18 cellular contexts compared by ENCODE assay signal in the genomic region with DNA sequence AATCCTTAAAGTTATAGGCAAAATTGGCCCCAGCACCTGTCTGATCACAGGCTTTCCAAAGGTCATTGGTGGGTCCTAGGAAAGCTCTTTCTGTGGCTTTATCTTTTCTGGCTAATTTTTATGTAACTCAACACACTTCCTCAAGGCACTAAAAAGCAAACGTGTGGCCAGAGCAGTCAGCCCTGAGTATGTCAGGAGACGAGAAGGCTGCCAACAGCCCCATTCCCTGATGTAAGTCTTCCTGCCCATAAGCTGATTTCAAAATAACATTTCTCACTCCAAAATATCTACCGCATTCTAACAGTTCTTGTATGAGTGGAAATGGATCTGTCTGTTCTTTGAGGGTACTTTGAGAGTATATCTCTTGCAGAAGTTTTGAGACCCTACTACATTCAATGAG. TPM values are rescaled to one million over a fixed set of nuclear protein-coding genes. Genes with fewer than 3 reads are reported as not detected.
DNase-seq lines count a peak whose midpoint lies in the region; ATAC-seq and TF ChIP-seq lines count a peak whose summit lies in the region.
"Had no signal": no experiment of that assay in that cellular context is flagged by ENCODE, and none has a peak within 500 bp of the region (broad histone marks: within the 10 kb centered on the region; RNA-seq: fewer than 3 reads in every experiment).

No MANE protein-coding gene starts in this region.

- in situ Hi-C loops in transverse colon (cut with MboI; ENCODE audit: low pct_ligation_motif_present in 1 of 4, low pct_unique_long_range_greater_than_20kb in 1 of 4, low sequenced_read_pairs in 3 of 4) = no loop called here

- H3K27ac ChIP-seq in right cardiac atrium (ENCODE audit: low read length) (no peak overlapping the region), transverse colon (no peak overlapping the region), H9 (ENCODE audit: insufficient read length, low read depth, low read length) (no peak overlapping the region)

- no peaks in the 10 kb centered on the region for H3K9me3 ChIP-seq in right cardiac atrium (ENCODE audit: control insufficient read depth, low read length)
- H3K9me3 ChIP-seq in transverse colon = no peaks in the 10 kb centered on the region
- peaks cover 30% of the 10 kb centered on the region for H3K9me3 ChIP-seq in H9 (ENCODE audit: control insufficient read depth, low read depth, low read length)

- no peak overlapping the region for H3K4ac ChIP-seq in H9 (ENCODE audit: low read depth, low read length)

- H2BK20ac ChIP-seq in H9 (ENCODE audit: low read depth, low read length, poor library complexity, severe bottlenecking) = no peak overlapping the region

- H3K4me3 Mint-ChIP-seq in H9 (no peak overlapping the region), chondrocyte (ENCODE audit: unreplicated experiment) (no peak overlapping the region)
- H3K4me3 Mint-ChIP-seq: CD4-positive, alpha-beta T cell; IgD-negative memory B cell had no signal

- no peak overlapping the region for H2BK15ac ChIP-seq in H9 (ENCODE audit: low read depth, low read length)

- H3K14ac ChIP-seq in H9 (ENCODE audit: insufficient read depth, low read length) = no peak overlapping the region

- H3K79me1 ChIP-seq in H9 (ENCODE audit: insufficient read depth, low read depth, low read length, poor library complexity, severe bottlenecking) = no peaks in the 10 kb centered on the region

- no peak overlapping the region for H3K4me3 ChIP-seq in right cardiac atrium (ENCODE audit: low read length)
- H3K4me3 ChIP-seq in fibroblast of the aortic adventitia (ENCODE audit: low read depth, low read length) = no peak overlapping the region
- H3K4me3 ChIP-seq in transverse colon = no peak overlapping the region

- H3K4me1 Mint-ChIP-seq in H9 (no peaks in the 10 kb centered on the region), chondrocyte (ENCODE audit: low read depth) (peaks cover 5% of the 10 kb centered on the region)

- H3K9me3 Mint-ChIP-seq in H9 (peaks cover 50 to 59% of the 10 kb centered on the region in 2 experiments), chondrocyte (ENCODE audit: low read depth) (peaks cover 17% of the 10 kb centered on the region)
- H3K9me3 Mint-ChIP-seq: CD4-positive, alpha-beta T cell had no signal

- no peak overlapping the region for H3T11ph ChIP-seq in H9 (ENCODE audit: low read length)

- H2BK120ac ChIP-seq in H9 (ENCODE audit: low read depth, low read length, poor library complexity, severe bottlenecking) = no peak overlapping the region

- H3K36me3 Mint-ChIP-seq in H9 (ENCODE audit: insufficient read depth in 1 of 3, low read depth in 3 of 3) = peaks cover 8 to 12% (median 11%) of the 10 kb centered on the region in 3 experiments
- peaks cover 5% of the 10 kb centered on the region for H3K36me3 Mint-ChIP-seq in chondrocyte (ENCODE audit: low read depth)
- H3K36me3 Mint-ChIP-seq: IgD-negative memory B cell had no signal

- no peak overlapping the region for H2AK5ac ChIP-seq in H9 (ENCODE audit: insufficient read length, low read length)

- TF ChIP-seq POLR2A in transverse colon (IDR thresholded peaks at IDR 0.05) = no peak

- no peaks in the 10 kb centered on the region; the same call in 1 of the 2 replicates for H3K27me3 Mint-ChIP-seq in H9 (ENCODE audit: low read depth)
- H3K27me3 Mint-ChIP-seq in chondrocyte (ENCODE audit: low read depth) = no peaks in the 10 kb centered on the region
- H3K27me3 Mint-ChIP-seq: CD4-positive, alpha-beta T cell; IgD-negative memory B cell had no signal

- H2AFZ ChIP-seq in H9 (ENCODE audit: low read length) = no peak overlapping the region

- no peak for TF ChIP-seq EP300 in transverse colon (IDR thresholded peaks at IDR 0.05; ENCODE audit: low read depth)

- no peaks in the 10 kb centered on the region for H3K23me2 ChIP-seq in H9 (ENCODE audit: insufficient read length, low read depth, low read length, poor library complexity, severe bottlenecking)

- no peak overlapping the region for H3K18ac ChIP-seq in H9 (ENCODE audit: insufficient read length, low read depth, low read length)

- H3K27me3 ChIP-seq in right cardiac atrium (ENCODE audit: control insufficient read depth, insufficient read depth) = no peaks in the 10 kb centered on the region
- H3K27me3 ChIP-seq in transverse colon = no peaks in the 10 kb centered on the region
- no peaks in the 10 kb centered on the region for H3K27me3 ChIP-seq in H9 (ENCODE audit: insufficient read depth, low read length)

- intact Hi-C loops in right cardiac atrium (cut with DNase I) = no loop called here
- intact Hi-C loops in Right ventricle myocardium inferior (cut with DNase I) = no loop called here
- intact Hi-C loops in transverse colon (cut with DNase I; ENCODE audit: low total_unique reads) = no loop called here

- no peak overlapping the region for H4K5ac ChIP-seq in H9 (ENCODE audit: insufficient read length, low read depth, low read length)

- no peak overlapping the region for H4K91ac ChIP-seq in H9 (ENCODE audit: insufficient read length, low read depth, low read length)

- H3K36me3 ChIP-seq in transverse colon = no peaks in the 10 kb centered on the region

- H3K9ac ChIP-seq in H9 (ENCODE audit: extremely low read depth, insufficient read length, low read length) = no peak overlapping the region

- no peak overlapping the region for H3K56ac ChIP-seq in H9 (ENCODE audit: insufficient read length, low read depth, low read length)

- TF ChIP-seq CTCF in fibroblast of the aortic adventitia (IDR thresholded peaks at IDR 0.05; ENCODE audit: insufficient read depth, low read length) = no peak
- TF ChIP-seq CTCF in transverse colon (IDR thresholded peaks at IDR 0.05) = no peak
- TF ChIP-seq CTCF in H9 (conservative IDR thresholded peaks at IDR 0.05) = no peak
- no peak for TF ChIP-seq CTCF in chondrocyte (IDR thresholded peaks at IDR 0.05)

- no peak overlapping the region for H4K8ac ChIP-seq in H9 (replicated peaks; ENCODE audit: insufficient read length, low read depth, low read length)

- no peak overlapping the region for H2BK12ac ChIP-seq in H9 (ENCODE audit: insufficient read length, low read depth, low read length)

- WGBS in right cardiac atrium = 40% methylated on average over 3 of the region's 3 CpGs
- 60% methylated on average over 3 of the region's 3 CpGs; no CpG with 5 or more reads in 1 of the 2 donors for WGBS in transverse colon (ENCODE audit: low coverage in 1 of 2), 2 donors
- WGBS in H9 (ENCODE audit: extremely low coverage, insufficient read length, low lambda C conversion rate) = no CpG with 5 or more reads among the region's 3 CpGs

- no peak overlapping the region for H2BK5ac ChIP-seq in H9 (ENCODE audit: insufficient read length, low read length)

- ATAC-seq in right cardiac atrium (no peak), Right ventricle myocardium inferior (no peak)

- DNase-seq in right cardiac atrium = peak in 2 of 3 donors; percentile 42 to 50
- no peak for DNase-seq in Right ventricle myocardium inferior (ENCODE audit: missing footprints)
- peak; percentile 8 for DNase-seq in UCSD-AML1 (lab: John Stamatoyannopoulos, UW; ENCODE audit: unreplicated experiment)
- DNase-seq in fibroblast of the aortic adventitia (ENCODE audit: low read depth) = peak; percentile 69
- DNase-seq in transverse colon = no peak
- DNase-seq in mesenteric fat pad (ENCODE audit: low spot score) = no peak
- no peak for DNase-seq in H9
- DNase-seq in chondrocyte (ENCODE audit: low spot score) = no peak
- DNase-seq: CD4-positive, alpha-beta T cell; COR-L47; DMS 273 treated with DMSO at 0.1 percent for 48 hours; DMS79 treated with DMSO at 0.1 percent for 48 hours; NCI-H1417 treated with DMSO at 0.1 percent for 48 hours; NCI-H187; NCI-H446 treated with DMSO at 0.1 percent for 48 hours; NCI-H526 treated with DMSO at 0.1 percent for 48 hours; SHP77 had no signal

- H3K27ac Mint-ChIP-seq in H9 (no peak overlapping the region; a peak in 1 of 7 replicates), chondrocyte (ENCODE audit: unreplicated experiment) (no peak overlapping the region)
- H3K27ac Mint-ChIP-seq: CD4-positive, alpha-beta T cell; IgD-negative memory B cell had no signal

- no peaks in the 10 kb centered on the region for H3K4me1 ChIP-seq in right cardiac atrium (ENCODE audit: control insufficient read depth, insufficient read depth, low read length)
- no peaks in the 10 kb centered on the region for H3K4me1 ChIP-seq in transverse colon
- H3K4me1 ChIP-seq in H9 (ENCODE audit: insufficient read depth, low read length) = no peaks in the 10 kb centered on the region

- no peak overlapping the region for H3K4me2 ChIP-seq in H9 (ENCODE audit: insufficient read depth, insufficient read length, low read length)

- no peaks in the 10 kb centered on the region for H3K79me2 ChIP-seq in H9 (ENCODE audit: insufficient read depth, low read length)

- H3K23ac ChIP-seq in H9 (ENCODE audit: insufficient read length, low read depth, low read length) = no peak overlapping the region

- no peaks in the 10 kb centered on the region for H4K20me1 ChIP-seq in H9 (ENCODE audit: control insufficient read depth, insufficient read depth, insufficient read length)

RNA-seq across cellular contexts. Expression of a gene that starts 25.5 kb away (rescaled TPM):
- total RNA-seq in right cardiac atrium (10 to 100 TPM; 20.0 to 25.8 (median 23.0) TPM), Right ventricle myocardium inferior (25.7 TPM), fibroblast of the aortic adventitia (ENCODE audit: low replicate concordance) (5.6 and 18.6 TPM in 2 replicates), transverse colon (1 to 10 TPM in 3 of 4 donors, under 1 TPM in 1; 1.00 to 9.1 (median 5.3) TPM), mesenteric fat pad (6.7 TPM), H9 (2021) (19.8 and 20.9 TPM in 2 replicates), chondrocyte (12.0 to 15.6 TPM (median 13.1 TPM) in 3 replicates)
- 39.9 TPM for polyA plus RNA-seq in right cardiac atrium

Comparison
In these comparisons a context has a peak if more than half of its experiments do, and no peak if none do; other contexts are left out.
1. DNase-seq: peak in right cardiac atrium (2 of 3), UCSD-AML1 (single experiment) and fibroblast of the aortic adventitia (single experiment); none in Right ventricle myocardium inferior (single experiment), transverse colon (single experiment), mesenteric fat pad (single experiment), H9 (single experiment) and chondrocyte (single experiment).